Comparison of ENCODE assay signal across 25 cellular contexts in genomic region chr6:14369717-14370116, GRCh38.
"Had no signal": no experiment of that assay in that cellular context is flagged by ENCODE, and none has a peak within 500 bp of the region (broad histone marks: within the 10 kb centered on the region; RNA-seq: fewer than 3 reads in every experiment).

No MANE protein-coding gene starts in this region.

- H3K36me3 ChIP-seq: esophagus muscularis mucosa, gastrocnemius medialis, heart right ventricle, neural progenitor cell, ovary, right atrium auricular region, sigmoid colon, thyroid gland, upper lobe of left lung, vagina had no signal

- DNase-seq: cortex of kidney; dorsolateral prefrontal cortex; effector memory CD4-positive, alpha-beta T cell; gastrocnemius medialis; heart right ventricle; hypothalamus; islet precursor cell; mammary epithelial cell; nucleus accumbens; ovary; sigmoid colon; stimulated activated CD4-positive, alpha-beta T cell treated with anti-CD3 and anti-CD28 coated beads, Interleukin-2, amount 100 ng/mL, for 24 hours; stimulated activated CD4-positive, alpha-beta T cell treated with anti-CD3 and anti-CD28 coated beads, Interleukin-4, amount 100 ng/mL, for 4 hours; stimulated activated naive CD4-positive, alpha-beta T cell treated with Interleukin-2 at 50 U/mL for 16 hours; thyroid gland; upper lobe of left lung had no signal

- H3K4me1 Mint-ChIP-seq: mesothelial cell of epicardium, neural progenitor cell had no signal

- H3K27ac ChIP-seq: dorsolateral prefrontal cortex, epithelial cell of prostate, esophagus muscularis mucosa, gastrocnemius medialis, heart right ventricle, neural progenitor cell, ovary, right atrium auricular region, sigmoid colon, skin epidermis, thyroid gland, upper lobe of left lung, vagina had no signal

- H2AFZ ChIP-seq: neural progenitor cell had no signal

- H3K36me3 Mint-ChIP-seq: mesothelial cell of epicardium; natural killer cell treated with Interleukin-12 subunit alpha and Interleukin-12 subunit beta and Interleukin-15 and Interleukin-18, amount 100 ng/mL, for 72 hours; neural progenitor cell had no signal

- H3K27me3 ChIP-seq: esophagus muscularis mucosa, gastrocnemius medialis, heart right ventricle, neural progenitor cell, ovary, right atrium auricular region, sigmoid colon, thyroid gland, upper lobe of left lung, vagina had no signal

- H3K4me1 ChIP-seq: sigmoid colon, thyroid gland, upper lobe of left lung, vagina had no signal

- H3K4me3 ChIP-seq: dorsolateral prefrontal cortex, esophagus muscularis mucosa, gastrocnemius medialis, heart right ventricle, neural progenitor cell, ovary, right atrium auricular region, sigmoid colon, skin epidermis, thyroid gland, upper lobe of left lung, vagina had no signal

- ATAC-seq: gastrocnemius medialis; heart right ventricle; left lobe of liver; natural killer cell treated with Interleukin-12 subunit alpha and Interleukin-12 subunit beta and Interleukin-15 and Interleukin-18, amount 100 ng/mL, for 72 hours had no signal

- H3K4me2 ChIP-seq: neural progenitor cell had no signal

- H3K4me3 Mint-ChIP-seq: mesothelial cell of epicardium; natural killer cell treated with Interleukin-12 subunit alpha and Interleukin-12 subunit beta and Interleukin-15 and Interleukin-18, amount 100 ng/mL, for 72 hours; neural progenitor cell had no signal

- H3K9me3 ChIP-seq: esophagus muscularis mucosa, gastrocnemius medialis, heart right ventricle, ovary, right atrium auricular region, sigmoid colon, thyroid gland, upper lobe of left lung, vagina had no signal

- H3K27ac Mint-ChIP-seq: mesothelial cell of epicardium; natural killer cell treated with Interleukin-12 subunit alpha and Interleukin-12 subunit beta and Interleukin-15 and Interleukin-18, amount 100 ng/mL, for 72 hours; neural progenitor cell had no signal

- H3K9me3 Mint-ChIP-seq: natural killer cell treated with Interleukin-12 subunit alpha and Interleukin-12 subunit beta and Interleukin-15 and Interleukin-18, amount 100 ng/mL, for 72 hours had no signal
